ENCODE assay signal across 24 cellular contexts in genomic region chr2:21746499-21746898, GRCh38.
"Had no signal": no experiment of that assay in that cellular context is flagged by ENCODE, and none has a peak within 500 bp of the region (broad histone marks: within the 10 kb centered on the region; RNA-seq: fewer than 3 reads in every experiment).

No MANE protein-coding gene starts in this region.

- H3K79me2 ChIP-seq: hepatocyte had no signal

- H3K36me3 ChIP-seq: colonic mucosa, esophagus muscularis mucosa, gastroesophageal sphincter, heart left ventricle, lower lobe of right lung had no signal

- H3K4me1 ChIP-seq: colonic mucosa, esophagus muscularis mucosa, foreskin keratinocyte, gastroesophageal sphincter, heart left ventricle, lower lobe of right lung had no signal

- ATAC-seq: effector memory CD8-positive, alpha-beta T cell; foreskin keratinocyte; gastroesophageal sphincter; heart left ventricle; left colon; left lobe of liver; left ventricle myocardium superior; lower lobe of right lung; mucosa of descending colon; naive thymus-derived CD8-positive, alpha-beta T cell had no signal

- H2AFZ ChIP-seq: hepatocyte had no signal

- DNase-seq: colonic mucosa; cortex of kidney; effector CD8-positive, alpha-beta T cell; effector memory CD8-positive, alpha-beta T cell; foreskin keratinocyte; heart left ventricle; hypothalamus; immature natural killer cell; islet precursor cell; kidney; kidney glomerular epithelial cell; left colon; left ventricle myocardium superior; lower lobe of right lung; mesenchymal stem cell; mucosa of descending colon; naive B cell; naive thymus-derived CD8-positive, alpha-beta T cell had no signal

- H3K27ac ChIP-seq: colonic mucosa, esophagus muscularis mucosa, foreskin keratinocyte, gastroesophageal sphincter, heart left ventricle, hepatocyte, lower lobe of right lung had no signal

- H3K27me3 ChIP-seq: colonic mucosa, esophagus muscularis mucosa, foreskin keratinocyte, gastroesophageal sphincter, heart left ventricle, hepatocyte had no signal

- H3K9me3 ChIP-seq: colonic mucosa, lower lobe of right lung, mucosa of descending colon had no signal

- H3K4me2 ChIP-seq: hepatocyte had no signal

- H3K4me3 ChIP-seq: colonic mucosa, esophagus muscularis mucosa, gastroesophageal sphincter, heart left ventricle, hepatocyte, lower lobe of right lung, mucosa of descending colon had no signal

- FAIRE-seq: endothelial cell of umbilical vein, frontal cortex, kidney had no signal
